ENCODE assay signal across 1 cellular context in the genomic region with DNA sequence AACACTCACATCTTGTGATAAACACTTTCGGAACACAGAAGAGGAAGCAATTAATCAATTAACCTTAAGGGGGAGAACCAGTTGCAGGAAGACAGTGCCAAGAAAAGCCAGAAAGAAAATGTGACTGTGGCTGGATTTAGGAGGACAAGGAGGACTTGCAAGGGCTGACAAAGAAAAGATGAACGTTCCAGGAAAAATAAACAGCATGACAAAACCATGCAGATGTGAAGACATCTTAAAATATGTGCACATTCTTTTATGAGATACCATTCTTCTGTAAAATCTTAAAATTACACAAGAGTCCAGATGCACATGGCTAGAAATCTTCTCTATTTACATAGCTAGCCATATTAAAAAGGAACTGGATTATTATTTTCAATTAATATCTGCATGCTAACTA.
TF ChIP-seq lines count a peak whose summit lies in the region.

No MANE protein-coding gene starts in this region.

TF ChIP-seq in A549, 52 proteins besides CTCF, POLR2A, EP300 and RAD21 (continued from another document):
- TF ChIP-seq RFX5 (IDR thresholded peaks at IDR 0.05) (no peak), EHF (CRISPR knock-in tag; IDR thresholded peaks at IDR 0.05) (no peak), CHD4 (IDR thresholded peaks at IDR 0.05; ENCODE audit: borderline replicate concordance) (no peak), SMC3 (IDR thresholded peaks at IDR 0.05) (no peak), ZFP36 (IDR thresholded peaks at IDR 0.05; ENCODE audit: borderline replicate concordance, partially characterized antibody) (no peak)
